ENCODE assay signal across 11 cellular contexts in the genomic region with DNA sequence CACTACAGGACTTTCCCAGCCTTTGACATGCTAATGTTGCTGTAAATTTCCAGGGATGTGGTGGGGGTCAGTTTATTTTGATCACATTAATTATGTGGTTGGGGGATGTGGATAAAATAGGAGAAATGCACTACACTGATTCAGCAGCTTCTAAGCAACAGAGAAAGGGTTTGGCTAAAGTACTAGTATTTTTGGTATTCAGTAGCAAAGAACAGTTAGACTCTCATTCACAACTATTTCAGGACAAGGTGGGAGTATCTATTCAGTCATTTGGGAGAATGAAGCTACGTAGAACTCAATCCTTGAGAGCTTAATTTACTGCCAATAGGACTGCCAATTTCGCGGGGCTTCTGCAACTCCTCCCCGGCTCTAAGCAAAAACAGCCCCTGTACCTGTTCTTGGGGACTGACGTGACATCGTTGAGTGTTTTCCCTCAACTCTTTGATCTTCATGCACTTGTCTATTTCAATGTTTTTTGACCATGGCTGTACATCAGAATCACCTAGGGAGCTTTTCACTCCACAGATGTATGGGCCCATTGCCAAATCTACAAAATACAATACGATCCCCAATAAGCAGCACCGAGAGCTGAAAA.
DNase-seq lines count a peak whose midpoint lies in the region; ATAC-seq and TF ChIP-seq lines count a peak whose summit lies in the region.
"Had no signal": no experiment of that assay in that cellular context is flagged by ENCODE, and none has a peak within 500 bp of the region (broad histone marks: within the 10 kb centered on the region; RNA-seq: fewer than 3 reads in every experiment).

No MANE protein-coding gene starts in this region.

- peak overlapping the region; percentile 91 for H3K27ac Mint-ChIP-seq in type B pancreatic cell
- H3K27ac Mint-ChIP-seq: CD4-positive, alpha-beta T cell had no signal

- TF ChIP-seq CTCF in heart right ventricle (IDR thresholded peaks at IDR 0.05), result no peak
- TF ChIP-seq CTCF in hepatocyte (IDR thresholded peaks at IDR 0.05; ENCODE audit: poor library complexity), result no peak
- no peak for TF ChIP-seq CTCF in type B pancreatic cell (conservative IDR thresholded peaks at IDR 0.05)
- no peak for TF ChIP-seq CTCF in prostate gland (IDR thresholded peaks at IDR 0.05)

- TF ChIP-seq POLR2A in prostate gland (IDR thresholded peaks at IDR 0.05), result no peak

- peak overlapping the region in 1 of 10 donors; percentile 3 for H3K4me3 ChIP-seq in heart right ventricle
- peak overlapping the region; percentile 70 for H3K4me3 ChIP-seq in SK-N-MC
- H3K4me3 ChIP-seq in hepatocyte, result no peak overlapping the region
- no peak overlapping the region for H3K4me3 ChIP-seq in prostate gland

- no peaks in the 10 kb centered on the region for H3K36me3 Mint-ChIP-seq in type B pancreatic cell

- H3K4me3 Mint-ChIP-seq in type B pancreatic cell, result no peak overlapping the region
- H3K4me3 Mint-ChIP-seq: CD4-positive, alpha-beta T cell had no signal

- peak overlapping the region; percentile 54 for H3K9ac ChIP-seq in SK-N-MC (ENCODE audit: insufficient read length)

- intact Hi-C loops in heart right ventricle (cut with DNase I), result loop anchor here in 8 of 10 donors (5.0 to 10.0 kb wide), 6 partner anchors 98 to 482 kb away; no protein-coding TSS in a partner anchor
- intact Hi-C loops in left cardiac atrium (cut with DNase I), result loop anchor here in 1 of 2 donors (5.0 kb wide), 1 partner anchor 173 kb away; no protein-coding TSS in a partner anchor
- intact Hi-C loops in prostate gland (cut with DNase I), result no loop called here

- peaks cover 0 to 32% (median 9%) of the 10 kb centered on the region in 9 donors for H3K4me1 ChIP-seq in heart right ventricle
- peaks cover 15% of the 10 kb centered on the region for H3K4me1 ChIP-seq in hepatocyte (ENCODE audit: insufficient read depth)
- no peaks in the 10 kb centered on the region for H3K4me1 ChIP-seq in prostate gland (replicated peaks)

- ATAC-seq in heart right ventricle (no peak), left cardiac atrium (no peak), HG03469 (IDR thresholded peaks at IDR 0.05; ENCODE audit: unreplicated experiment) (no peak), HG03460 (IDR thresholded peaks at IDR 0.05; ENCODE audit: unreplicated experiment) (no peak)

- no peaks in the 10 kb centered on the region for H3K79me2 ChIP-seq in hepatocyte

- no peaks in the 10 kb centered on the region for H3K36me3 ChIP-seq in heart right ventricle
- H3K36me3 ChIP-seq in SK-N-MC (ENCODE audit: insufficient read depth, low read length), result no peaks in the 10 kb centered on the region
- no peaks in the 10 kb centered on the region for H3K36me3 ChIP-seq in hepatocyte (replicated peaks; ENCODE audit: insufficient read depth, low read depth)
- H3K36me3 ChIP-seq in prostate gland, result no peaks in the 10 kb centered on the region

- peak overlapping the region in 6 of 10 donors; percentile 71 to 88 (median 78) for H3K27ac ChIP-seq in heart right ventricle
- peak overlapping the region; percentile 80 for H3K27ac ChIP-seq in SK-N-MC
- H3K27ac ChIP-seq in hepatocyte, result peak overlapping the region; percentile 70
- no peak overlapping the region for H3K27ac ChIP-seq in prostate gland

- H3K9me3 Mint-ChIP-seq in type B pancreatic cell, result no peaks in the 10 kb centered on the region
- H3K9me3 Mint-ChIP-seq: CD4-positive, alpha-beta T cell; dendritic cell treated with granulocyte-macrophage colony-stimulating factor and Interleukin-4, amounts not matched to agents 40 ng/mL and 50 ng/mL, for 4 days had no signal

- no peaks in the 10 kb centered on the region for H4K20me1 ChIP-seq in hepatocyte (ENCODE audit: insufficient read depth, poor library complexity, severe bottlenecking)

- no peak overlapping the region for H2AFZ ChIP-seq in hepatocyte

- whole genome bisulfite sequencing in heart right ventricle, 2 donors, result 78 to 80% methylated on average over 8 of the region's 8 CpGs
- 56% methylated on average over 8 of the region's 8 CpGs for WGBS in hepatocyte (ENCODE audit: low lambda C conversion rate, missing lambda C conversion rate)
- WGBS in prostate gland, result 59% methylated on average over 8 of the region's 8 CpGs

- no peaks in the 10 kb centered on the region for H3K27me3 Mint-ChIP-seq in type B pancreatic cell
- H3K27me3 Mint-ChIP-seq: CD4-positive, alpha-beta T cell had no signal

- peaks cover 33% of the 10 kb centered on the region for H3K4me1 Mint-ChIP-seq in type B pancreatic cell (ENCODE audit: unreplicated experiment)

- no peaks in the 10 kb centered on the region for H3K9me3 ChIP-seq in heart right ventricle
- no peaks in the 10 kb centered on the region for H3K9me3 ChIP-seq in SK-N-MC (ENCODE audit: low read depth, low read length)
- no peaks in the 10 kb centered on the region for H3K9me3 ChIP-seq in hepatocyte (ENCODE audit: low read depth)
- no peaks in the 10 kb centered on the region for H3K9me3 ChIP-seq in prostate gland

- DNase-seq in heart right ventricle, result no peak
- no peak for DNase-seq in left cardiac atrium
- DNase-seq in SK-N-MC (ENCODE audit: low read depth, low spot score), result no peak
- DNase-seq in hepatocyte (ENCODE audit: low spot score), result no peak
- DNase-seq in type B pancreatic cell (ENCODE audit: extremely low spot score, unreplicated experiment), result no peak
- no peak for DNase-seq in prostate gland (ENCODE audit: low spot score)
- DNase-seq: CD4-positive, alpha-beta T cell; NCI-H187 had no signal

- H3K4me2 ChIP-seq in hepatocyte, result peak overlapping the region; percentile 37

- H3K27me3 ChIP-seq in heart right ventricle (no peaks in the 10 kb centered on the region), hepatocyte (no peaks in the 10 kb centered on the region), prostate gland (replicated peaks; ENCODE audit: insufficient read depth) (no peaks in the 10 kb centered on the region)

- no peaks in the 10 kb centered on the region for H3K9me2 ChIP-seq in hepatocyte (replicated peaks; ENCODE audit: insufficient read depth)

Comparison
In these comparisons a context has a peak if more than half of its experiments do, and no peak if none do; other contexts are left out.
1. H3K27ac ChIP-seq: peak in heart right ventricle (6 of 10), SK-N-MC (single experiment) and hepatocyte (single experiment); none in prostate gland (0 of 2).